Comparison of ENCODE assay signal across 26 cellular contexts in genomic region chr3:190716961-190717360, GRCh38.
"Had no signal": no experiment of that assay in that cellular context is flagged by ENCODE, and none has a peak within 500 bp of the region (broad histone marks: within the 10 kb centered on the region; RNA-seq: fewer than 3 reads in every experiment).

No MANE protein-coding gene starts in this region.

- H3K36me3 ChIP-seq: left lung, lower lobe of right lung, pancreas, right lobe of liver, stomach, suprapubic skin, thoracic aorta, tibial artery, upper lobe of right lung had no signal

- H3K27ac ChIP-seq: left lung, lower lobe of right lung, pancreas, psoas muscle, right lobe of liver, skin epidermis, stomach, suprapubic skin, thoracic aorta, tibial artery, upper lobe of right lung had no signal

- ATAC-seq: left colon; left lung; lower lobe of right lung; naive thymus-derived CD4-positive, alpha-beta T cell; natural killer cell treated with Interleukin-12 subunit alpha and Interleukin-12 subunit beta and Interleukin-15 and Interleukin-18, amount 100 ng/mL, for 72 hours; pancreas; psoas muscle; right lobe of liver; stimulated activated naive B cell treated with anti-CD40 and anti-IgM and Interleukin-4, amounts not matched to agents 10 μg/mL and 1 μg/mL and 100 μg/mL, for 72 hours; stimulated activated naive CD8-positive, alpha-beta T cell treated with anti-CD3 and anti-CD28 coated beads, Interleukin-15, Interleukin-2, amounts not matched to agents 100 U/mL and 50 U/mL, for 24 hours; upper lobe of right lung had no signal

- H3K4me3 ChIP-seq: left lung, lower lobe of right lung, pancreas, psoas muscle, right lobe of liver, skin epidermis, stomach, suprapubic skin, thoracic aorta, tibial artery, upper lobe of right lung had no signal

- H3K4me1 ChIP-seq: left lung, lower lobe of right lung, pancreas, psoas muscle, right lobe of liver, stomach, suprapubic skin, upper lobe of right lung had no signal

- DNase-seq: hippocampal formation; kidney; left colon; left lung; lower lobe of right lung; mammary epithelial cell; mesenchymal stem cell; naive thymus-derived CD4-positive, alpha-beta T cell; pancreas; posterior cingulate gyrus; psoas muscle; right lobe of liver; stimulated activated CD4-positive, alpha-beta T cell treated with anti-CD3 and anti-CD28 coated beads, Interleukin-12 subunit alpha, Interleukin-12 subunit beta, amount 100 ng/mL, for 4 hours; stimulated activated CD4-positive, alpha-beta T cell treated with anti-CD3 and anti-CD28 coated beads, Interleukin-15, amount 100 ng/mL, for 24 hours; stimulated activated CD4-positive, alpha-beta T cell treated with anti-CD3 and anti-CD28 coated beads, Interleukin-2, amount 100 ng/mL, for 24 hours; stimulated activated CD4-positive, alpha-beta T cell treated with anti-CD3 and anti-CD28 coated beads, Interleukin-4, amount 100 ng/mL, for 1 hour; stimulated activated naive B cell treated with anti-CD40 and anti-IgM and Interleukin-4, amounts not matched to agents 10 μg/mL and 1 μg/mL and 100 μg/mL, for 72 hours; stimulated activated naive CD8-positive, alpha-beta T cell treated with anti-CD3 and anti-CD28 coated beads, Interleukin-15, Interleukin-2, amounts not matched to agents 100 U/mL and 50 U/mL, for 24 hours; stomach; tibial artery; trophoblast cell; upper lobe of right lung had no signal

- H3K27me3 ChIP-seq: left lung, pancreas, right lobe of liver, stomach, suprapubic skin, tibial artery, upper lobe of right lung had no signal

- H3K9me3 ChIP-seq: left lung, lower lobe of right lung, pancreas, psoas muscle, right lobe of liver, stomach, suprapubic skin, thoracic aorta, tibial artery, upper lobe of right lung had no signal
